19 cellular contexts compared by ENCODE assay signal in genomic region chr5:141916522-141916921, GRCh38. TPM values are rescaled to one million over a fixed set of nuclear protein-coding genes. Genes with fewer than 3 reads are reported as not detected.
DNase-seq lines count a peak whose midpoint lies in the region; ATAC-seq and TF ChIP-seq lines count a peak whose summit lies in the region.
"Had no signal": no experiment of that assay in that cellular context is flagged by ENCODE, and none has a peak within 500 bp of the region (broad histone marks: within the 10 kb centered on the region; RNA-seq: fewer than 3 reads in every experiment).

No MANE protein-coding gene starts in this region.

- H3K27me3 Mint-ChIP-seq in Caco-2 (ENCODE audit: insufficient read depth, unreplicated experiment): no peaks in the 10 kb centered on the region
- peaks cover 22% of the 10 kb centered on the region for H3K27me3 Mint-ChIP-seq in activated CD4-positive, alpha-beta memory T cell treated with anti-CD3 and anti-CD28 coated beads for 36 hours

- H3K4me3 ChIP-seq in Caco-2 (ENCODE audit: low read depth, low read length): no peak overlapping the region

- no peak for TF ChIP-seq CTCF in 22Rv1 (IDR thresholded peaks at IDR 0.05)
- no peak for TF ChIP-seq CTCF in Caco-2 (IDR thresholded peaks at IDR 0.05; ENCODE audit: insufficient read depth in 1 of 2, low read depth in 1 of 2, low read length in 1 of 2, severe bottlenecking in 1 of 2, unreplicated experiment in 1 of 2)

- no peaks in the 10 kb centered on the region for H3K9me3 Mint-ChIP-seq in Caco-2 (ENCODE audit: unreplicated experiment)
- no peaks in the 10 kb centered on the region for H3K9me3 Mint-ChIP-seq in activated CD4-positive, alpha-beta memory T cell treated with anti-CD3 and anti-CD28 coated beads for 36 hours
- H3K9me3 Mint-ChIP-seq: HFFc6 had no signal

- H3K9me3 ChIP-seq in Caco-2: no peaks in the 10 kb centered on the region

- DNase-seq in RPMI8226: peak; percentile 59
- no peak for DNase-seq in Caco-2
- no peak for DNase-seq in activated CD4-positive, alpha-beta memory T cell treated with anti-CD3 and anti-CD28 coated beads for 36 hours
- DNase-seq in caudate nucleus (lab: John Stamatoyannopoulos, UW): no peak
- DNase-seq in NCI-H2227 treated with DMSO at 0.1 percent for 48 hours (lab: John Stamatoyannopoulos, UW): no peak
- DNase-seq: Calu3; CD4-positive, CD25-positive, alpha-beta regulatory T cell; DMS79 treated with DMSO at 0.1 percent for 48 hours; GDM1; GOT3; HFFc6; NCI-H1092; NCI-H187; NCI-H2171; NCI-H774; T-helper 2 cell had no signal

- POLR2A ChIA-PET in Caco-2 (lab: Charles Lee): no interaction called here
- POLR2A ChIA-PET in activated CD4-positive, alpha-beta memory T cell treated with anti-CD3 and anti-CD28 coated beads for 36 hours (lab: Charles Lee): no interaction called here

- peaks cover 11% of the 10 kb centered on the region for H3K4me1 ChIP-seq in Caco-2

- intact Hi-C loops in Caco-2 (cut with micrococcal nuclease; ENCODE audit: unreplicated experiment): no loop called here
- intact Hi-C loops in activated CD4-positive, alpha-beta memory T cell treated with anti-CD3 and anti-CD28 coated beads for 36 hours (cut with micrococcal nuclease): no loop called here

- ATAC-seq in GM18867 (IDR thresholded peaks at IDR 0.05; ENCODE audit: unreplicated experiment) (peak; percentile 49), HG02884 (IDR thresholded peaks at IDR 0.05; ENCODE audit: unreplicated experiment) (peak; percentile 38)

- peaks cover 13% of the 10 kb centered on the region for H3K4me1 Mint-ChIP-seq in Caco-2 (ENCODE audit: low read depth, unreplicated experiment)
- H3K4me1 Mint-ChIP-seq in activated CD4-positive, alpha-beta memory T cell treated with anti-CD3 and anti-CD28 coated beads for 36 hours (ENCODE audit: low read depth): peaks cover 8% of the 10 kb centered on the region

- H3K27me3 ChIP-seq in Caco-2 (replicated peaks; ENCODE audit: control insufficient read depth, insufficient read depth, low read length): no peaks in the 10 kb centered on the region

- no peak overlapping the region for H3K27ac Mint-ChIP-seq in Caco-2 (ENCODE audit: unreplicated experiment)
- no peak overlapping the region for H3K27ac Mint-ChIP-seq in activated CD4-positive, alpha-beta memory T cell treated with anti-CD3 and anti-CD28 coated beads for 36 hours
- H3K27ac Mint-ChIP-seq: CD4-positive, CD25-positive, alpha-beta regulatory T cell; HFFc6 had no signal

- H3K36me3 ChIP-seq in Caco-2 (ENCODE audit: control insufficient read depth, insufficient read depth, low read length): no peaks in the 10 kb centered on the region

- no peak overlapping the region for H3K4me3 Mint-ChIP-seq in Caco-2 (ENCODE audit: unreplicated experiment)
- no peak overlapping the region for H3K4me3 Mint-ChIP-seq in activated CD4-positive, alpha-beta memory T cell treated with anti-CD3 and anti-CD28 coated beads for 36 hours
- H3K4me3 Mint-ChIP-seq: HFFc6 had no signal

- CTCF ChIA-PET in Caco-2 (lab: Charles Lee): interaction anchor here (0.6 to 4.0 kb wide), 7 partner anchors 28 to 797 kb away, joined by 3 to 17 read pairs (median 3); partner anchors contain the start of genes PCDH1 and RNF14
- CTCF ChIA-PET in activated CD4-positive, alpha-beta memory T cell treated with anti-CD3 and anti-CD28 coated beads for 36 hours (lab: Charles Lee): interaction anchor here (1.0 to 4.3 kb wide), 4 partner anchors 9 to 224 kb away, joined by 3 to 25 read pairs (median 18); no protein-coding TSS in a partner anchor

- no peaks in the 10 kb centered on the region for H3K36me3 Mint-ChIP-seq in Caco-2 (ENCODE audit: insufficient read depth, unreplicated experiment)
- no peaks in the 10 kb centered on the region for H3K36me3 Mint-ChIP-seq in activated CD4-positive, alpha-beta memory T cell treated with anti-CD3 and anti-CD28 coated beads for 36 hours
- H3K36me3 Mint-ChIP-seq: CD4-positive, CD25-positive, alpha-beta regulatory T cell had no signal

- no TSS peak for BruUV-seq in Caco-2 (replicated peaks; lab: Mats Ljungman, UMichigan)

- H3K27ac ChIP-seq in 22Rv1 (peak overlapping the region; percentile 47), caudate nucleus (ENCODE audit: low read depth, low read length) (no peak overlapping the region)

RNA-seq across cellular contexts. Expression of gene DELE1, which starts 7.1 kb away (rescaled TPM):
- 67.6 and 78.6 TPM in 2 replicates for total RNA-seq in Caco-2 (2022)
- total RNA-seq in activated CD4-positive, alpha-beta memory T cell treated with anti-CD3 and anti-CD28 coated beads for 36 hours: 10 to 100 TPM; 49.3 to 51.5 TPM

RNA-seq across cellular contexts. Expression of gene PCDH1, which starts 38.3 kb away (rescaled TPM):
- total RNA-seq in Caco-2 (2022): 1.5 and 1.8 TPM in 2 replicates
- total RNA-seq in activated CD4-positive, alpha-beta memory T cell treated with anti-CD3 and anti-CD28 coated beads for 36 hours: not detected

RNA-seq across cellular contexts. Expression of gene PCDH12, which starts 41.5 kb away (rescaled TPM):
- not detected in 2 replicates for total RNA-seq in Caco-2 (2022)
- total RNA-seq in activated CD4-positive, alpha-beta memory T cell treated with anti-CD3 and anti-CD28 coated beads for 36 hours: 1 to 10 TPM; 1.7 to 2.6 TPM
- total RNA-seq: Calu3; CD4-positive, CD25-positive, alpha-beta regulatory T cell had no signal

RNA-seq across cellular contexts. Expression of gene RNF14, which starts 52.4 kb away (rescaled TPM):
- 35.1 and 38.7 TPM in 2 replicates for total RNA-seq in Caco-2 (2022)
- total RNA-seq in activated CD4-positive, alpha-beta memory T cell treated with anti-CD3 and anti-CD28 coated beads for 36 hours: 10 to 100 TPM; 34.6 to 39.5 TPM
